8 cellular contexts compared by ENCODE assay signal in genomic region chr11:43941257-43941879, GRCh38. TPM values are rescaled to one million over a fixed set of nuclear protein-coding genes. Genes with fewer than 3 reads are reported as not detected.
DNase-seq lines count a peak whose midpoint lies in the region; ATAC-seq and TF ChIP-seq lines count a peak whose summit lies in the region.

No MANE protein-coding gene starts in this region.

- ATAC-seq in CD4-positive, CD25-positive, alpha-beta regulatory T cell (ENCODE audit: low read depth in 2 of 2) = no peak
- no peak for ATAC-seq in GM18517 (IDR thresholded peaks at IDR 0.05; ENCODE audit: unreplicated experiment)

- DNase-seq in CD4-positive, CD25-positive, alpha-beta regulatory T cell = no peak
- DNase-seq in cardiac fibroblast (ENCODE audit: low read depth in 2 of 2) = peak; percentile 31 to 51
- no peak for DNase-seq in nephron progenitor cell
- no peak for DNase-seq in SK-N-DZ (ENCODE audit: low spot score)
- DNase-seq in SW480 (ENCODE audit: low spot score) = no peak
- no peak for DNase-seq in NCI-H1436 (lab: John Stamatoyannopoulos, UW)

- H3K9me3 ChIP-seq in CD4-positive, CD25-positive, alpha-beta regulatory T cell (ENCODE audit: control insufficient read depth in 2 of 2, low read length in 2 of 2) = no peaks in the 10 kb centered on the region
- H3K9me3 ChIP-seq in HUES64 (ENCODE audit: insufficient read depth, low read depth, low read length) = no peaks in the 10 kb centered on the region

- WGBS in HUES64 = 78% methylated on average over 4 of the region's 4 CpGs

- peaks cover 0 to 15% (median 8%) of the 10 kb centered on the region in 4 donors for H3K4me1 Mint-ChIP-seq in CD4-positive, CD25-positive, alpha-beta regulatory T cell
- peaks cover 21% of the 10 kb centered on the region for H3K4me1 Mint-ChIP-seq in nephron progenitor cell

- H3K27me3 Mint-ChIP-seq in CD4-positive, CD25-positive, alpha-beta regulatory T cell = peaks cover 72% of the 10 kb centered on the region
- H3K27me3 Mint-ChIP-seq in nephron progenitor cell (ENCODE audit: low read depth, poor library complexity) = peaks cover 84% of the 10 kb centered on the region

- no peak overlapping the region for H3K9ac ChIP-seq in HUES64 (ENCODE audit: low read depth, low read length)

- H3K27ac Mint-ChIP-seq in CD4-positive, CD25-positive, alpha-beta regulatory T cell = no peak overlapping the region
- H3K27ac Mint-ChIP-seq in nephron progenitor cell = no peak overlapping the region

- no peaks in the 10 kb centered on the region for H3K9me3 Mint-ChIP-seq in CD4-positive, CD25-positive, alpha-beta regulatory T cell
- H3K9me3 Mint-ChIP-seq in nephron progenitor cell = no peaks in the 10 kb centered on the region

- TF ChIP-seq CTCF in cardiac fibroblast (IDR thresholded peaks at IDR 0.05; ENCODE audit: low read depth, low read length) = no peak
- no peak for TF ChIP-seq CTCF in nephron progenitor cell (IDR thresholded peaks at IDR 0.05)

- no peaks in the 10 kb centered on the region for H3K36me3 ChIP-seq in CD4-positive, CD25-positive, alpha-beta regulatory T cell (ENCODE audit: control insufficient read depth, insufficient read depth, low read length)
- H3K36me3 ChIP-seq in HUES64 (ENCODE audit: insufficient read depth, low read length) = no peaks in the 10 kb centered on the region

- peak overlapping the region; percentile 66 to 91 (median 81) for H3K4me3 Mint-ChIP-seq in CD4-positive, CD25-positive, alpha-beta regulatory T cell
- peak overlapping the region; percentile 84 for H3K4me3 Mint-ChIP-seq in nephron progenitor cell

- no peak overlapping the region for H3K27ac ChIP-seq in CD4-positive, CD25-positive, alpha-beta regulatory T cell (ENCODE audit: insufficient read depth, low read length, poor library complexity, severe bottlenecking)
- no peak overlapping the region for H3K27ac ChIP-seq in HUES64 (ENCODE audit: low read depth, low read length)

- H3K4me3 ChIP-seq in CD4-positive, CD25-positive, alpha-beta regulatory T cell (ENCODE audit: low read depth, low read length) = peak overlapping the region; percentile 2
- H3K4me3 ChIP-seq in HUES64 (ENCODE audit: low read length) (peak overlapping the region; percentile 55; the same call in 1 of the 2 replicates), cardiac fibroblast (replicated peaks in 1 of 2; ENCODE audit: low read depth in 2 of 2, low read length in 2 of 2) (peak overlapping the region in 1 of 2 donors; percentile 51)

- peaks cover 15% of the 10 kb centered on the region for H3K27me3 ChIP-seq in CD4-positive, CD25-positive, alpha-beta regulatory T cell (ENCODE audit: control insufficient read depth, insufficient read depth, low read length)
- peaks cover 58% of the 10 kb centered on the region for H3K27me3 ChIP-seq in HUES64 (ENCODE audit: insufficient read depth, low read length)

- peaks cover 24% of the 10 kb centered on the region for H3K4me1 ChIP-seq in CD4-positive, CD25-positive, alpha-beta regulatory T cell (ENCODE audit: control insufficient read depth, insufficient read depth, low read length, poor library complexity, severe bottlenecking)
- H3K4me1 ChIP-seq in HUES64 (ENCODE audit: insufficient read depth, low read length) = no peaks in the 10 kb centered on the region; the same call in 1 of the 2 replicates

- peaks cover 3% of the 10 kb centered on the region for H3K36me3 Mint-ChIP-seq in CD4-positive, CD25-positive, alpha-beta regulatory T cell
- H3K36me3 Mint-ChIP-seq in nephron progenitor cell (ENCODE audit: low read depth) = no peaks in the 10 kb centered on the region

RNA-seq across cellular contexts. Expression of gene C11orf96, which starts 1.1 kb away (rescaled TPM):
- total RNA-seq in CD4-positive, CD25-positive, alpha-beta regulatory T cell = 0.39 TPM
- polyA plus RNA-seq in CD4-positive, CD25-positive, alpha-beta regulatory T cell = not detected
- polyA plus RNA-seq in HUES64 (2013, experiment 1 of 2) = 1.8 TPM
- polyA plus RNA-seq in HUES64 (2013, experiment 2 of 2) = 3.1 TPM
- 8.4 and 13.8 TPM in 2 replicates for polyA plus RNA-seq in SK-N-DZ (2014; cell fraction: cytosol; rRNA removed)
- 6.5 and 12.0 TPM in 2 replicates for polyA plus RNA-seq in SK-N-DZ (2014; cell fraction: nucleus; rRNA removed)

Comparison
In these comparisons a context has a peak if more than half of its experiments do, and no peak if none do; other contexts are left out.
1. DNase-seq: peak in cardiac fibroblast (2 of 2); none in CD4-positive, CD25-positive, alpha-beta regulatory T cell (0 of 3), nephron progenitor cell (single experiment), SK-N-DZ (single experiment), SW480 (single experiment) and NCI-H1436 (single experiment).